ENCODE assay signal across 11 cellular contexts in the genomic region with DNA sequence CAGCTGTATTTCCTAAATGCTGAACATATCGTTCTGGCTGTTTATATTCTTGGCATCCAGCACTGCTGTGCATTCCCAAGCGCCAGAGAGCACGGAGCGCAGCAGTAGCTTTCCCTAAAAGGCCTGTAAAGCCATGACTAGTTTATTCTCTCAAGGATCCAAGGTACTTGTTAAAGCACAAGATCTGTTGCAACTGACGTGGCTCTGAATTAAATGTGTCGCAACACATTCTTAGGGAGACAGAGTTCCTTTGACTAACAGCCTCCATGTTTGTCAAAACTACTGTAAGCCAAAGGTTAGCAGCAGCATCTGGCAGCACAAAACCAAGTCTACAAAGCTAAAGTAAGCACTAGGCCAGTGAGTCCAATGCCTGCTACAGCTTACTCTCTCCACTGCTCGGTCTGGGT.
DNase-seq lines count a peak whose midpoint lies in the region; ATAC-seq, FAIRE-seq and TF ChIP-seq lines count a peak whose summit lies in the region.
"Had no signal": no experiment of that assay in that cellular context is flagged by ENCODE, and none has a peak within 500 bp of the region (broad histone marks: within the 10 kb centered on the region; RNA-seq: fewer than 3 reads in every experiment).

No MANE protein-coding gene starts in this region.

- H3K36me3 ChIP-seq in HepG2 (replicated peaks in 1 of 2; ENCODE audit: control insufficient read depth in 1 of 2, insufficient read depth in 2 of 2, low read length in 2 of 2) (no peaks in the 10 kb centered on the region), testis (ENCODE audit: low read depth, missing control alignments) (no peaks in the 10 kb centered on the region)

- intact Hi-C loops in HepG2 (cut with micrococcal nuclease; ENCODE audit: unreplicated experiment): no loop called here
- intact Hi-C loops in testis (cut with DNase I; ENCODE audit: low total_unique reads): no loop called here

- peak overlapping the region; percentile 44; the same call in 1 of the 2 replicates for H3K4me2 ChIP-seq in HepG2 (ENCODE audit: low read depth, low read length)

- peaks cover 32% of the 10 kb centered on the region for H3K4me1 Mint-ChIP-seq in brain

- peak overlapping the region; percentile 7; the same call in 1 of the 2 replicates for H3K9ac ChIP-seq in HepG2 (ENCODE audit: insufficient read depth, low read depth, low read length)

- no peaks in the 10 kb centered on the region for H3K79me2 ChIP-seq in HepG2 (ENCODE audit: insufficient read depth, low read length)

- peak; percentile 40 for DNase-seq in M059J (ENCODE audit: low read depth)
- peak; percentile 95 for DNase-seq in HepG2 (ENCODE audit: low spot score)
- peak; percentile 26 for DNase-seq in testis
- no peak for DNase-seq in substantia nigra (lab: John Stamatoyannopoulos, UW)
- DNase-seq in NCI-H526 treated with DMSO at 0.1 percent for 48 hours (lab: John Stamatoyannopoulos, UW): no peak
- DNase-seq: stimulated activated CD4-positive, alpha-beta T cell treated with anti-CD3 and anti-CD28 coated beads, Interleukin-2, amount 100 ng/mL, for 24 hours had no signal

- no peaks in the 10 kb centered on the region for H3K9me3 Mint-ChIP-seq in brain
- H3K9me3 Mint-ChIP-seq: activated naive CD4-positive, alpha-beta T cell treated with anti-CD3 and anti-CD28 coated beads, Interleukin-2, amount 50 U/mL, for 24 hours had no signal

- H3K36me3 Mint-ChIP-seq in brain: no peaks in the 10 kb centered on the region
- H3K36me3 Mint-ChIP-seq: activated naive CD4-positive, alpha-beta T cell treated with anti-CD3 and anti-CD28 coated beads, Interleukin-2, amount 50 U/mL, for 24 hours had no signal

- peak; percentile 91 for ATAC-seq in HepG2
- no peak for ATAC-seq in GM18868 (IDR thresholded peaks at IDR 0.05; ENCODE audit: unreplicated experiment)
- ATAC-seq in GM19395 (IDR thresholded peaks at IDR 0.05; ENCODE audit: unreplicated experiment): no peak
- ATAC-seq: GM12878 had no signal

- peak; percentile 91 for FAIRE-seq in HepG2 (lab: Jason Lieb, UNC)
- FAIRE-seq: GM12878 had no signal

- H3K9me3 ChIP-seq in HepG2 (ENCODE audit: low read length) (no peaks in the 10 kb centered on the region), testis (no peaks in the 10 kb centered on the region)

- 55% methylated on average over 7 of the region's 7 CpGs for WGBS in HepG2 (ENCODE audit: low lambda C conversion rate)
- 55 to 62% methylated on average over 7 of the region's 7 CpGs for WGBS in testis, 2 donors

- peak; percentile 36 to 92; a peak in 3 of 4 replicates for TF ChIP-seq EP300 in HepG2 (IDR thresholded peaks at IDR 0.05; ENCODE audit: low read depth in 2 of 2, low read length in 2 of 2)
- TF ChIP-seq EP300 in HepG2 (CRISPR knock-in tag; IDR thresholded peaks at IDR 0.05; ENCODE audit: borderline replicate concordance): peak; percentile 66; the same call in 1 of the 2 replicates

- H2AFZ ChIP-seq in HepG2 (ENCODE audit: low read length): peak overlapping the region; percentile 52

- peaks cover 3% of the 10 kb centered on the region for H3K27me3 Mint-ChIP-seq in brain

- no peaks in the 10 kb centered on the region for H4K20me1 ChIP-seq in HepG2 (ENCODE audit: insufficient read depth, low read length)

- in situ Hi-C loops in HepG2 (cut with HindIII; ENCODE audit: extremely low pct_ligation_motif_present, low pct_unique_long_range_greater_than_20kb): loop anchor here (10.0 kb wide), 1 partner anchor 290 kb away; no protein-coding TSS in a partner anchor

- H3K27me3 ChIP-seq in HepG2 (ENCODE audit: control insufficient read depth in 1 of 2, insufficient read depth in 2 of 2, low read length in 2 of 2): no peaks in the 10 kb centered on the region
- H3K27me3 ChIP-seq in testis: no peaks in the 10 kb centered on the region

- no TSS peak for BruUV-seq in HepG2 (replicated peaks; lab: Mats Ljungman, UMichigan)

- CTCF ChIA-PET in HepG2 (lab: Yijun Ruan, JAX; ENCODE audit: low intra/inter-chr PET ratio, low total read pairs): no interaction called here

- TF ChIP-seq CTCF in brain (conservative IDR thresholded peaks at IDR 0.05) (no peak), HepG2 (CRISPR knock-in tag; IDR thresholded peaks at IDR 0.05) (no peak), testis (IDR thresholded peaks at IDR 0.05) (no peak)

- TF ChIP-seq POLR2A in HepG2 (IDR thresholded peaks at IDR 0.05; ENCODE audit: insufficient read depth in 1 of 2, low read depth in 2 of 2, low read length in 2 of 2) (no peak; a peak in 1 of 4 replicates), testis (IDR thresholded peaks at IDR 0.05) (no peak)

- H3K4me1 ChIP-seq in HepG2 (ENCODE audit: insufficient read depth, low read length) (peaks cover 70% of the 10 kb centered on the region), testis (peaks cover under 1% of the 10 kb centered on the region)

- no peak overlapping the region for H3K4me3 Mint-ChIP-seq in brain
- H3K4me3 Mint-ChIP-seq: activated naive CD4-positive, alpha-beta T cell treated with anti-CD3 and anti-CD28 coated beads, Interleukin-2, amount 50 U/mL, for 24 hours had no signal

- peak overlapping the region; percentile 69 for H3K27ac ChIP-seq in HepG2 (ENCODE audit: extremely low read length, insufficient read depth, low read length)
- H3K27ac ChIP-seq in testis: no peak overlapping the region
- no peak overlapping the region for H3K27ac ChIP-seq in substantia nigra (ENCODE audit: low read depth, low read length, poor library complexity, severe bottlenecking)

- POLR2A ChIA-PET in HepG2 (lab: Yijun Ruan, JAX): interaction anchor here (1.0 to 1.5 kb wide), 6 partner anchors 9 to 191 kb away, joined by 3 to 8 read pairs (median 4); no protein-coding TSS in a partner anchor

- H3K27ac Mint-ChIP-seq in brain: peak overlapping the region in 3 of 5 experiments; percentile 3 to 72 (median 65)
- H3K27ac Mint-ChIP-seq: activated naive CD4-positive, alpha-beta T cell treated with anti-CD3 and anti-CD28 coated beads, Interleukin-2, amount 50 U/mL, for 24 hours had no signal

- TF ChIP-seq RAD21 in HepG2 (CRISPR knock-in tag; IDR thresholded peaks at IDR 0.05): 0 out of 2 replicates have a peak, but pooled peaks have one; percentile 15

- H3K4me3 ChIP-seq in HepG2 (replicated peaks in 1 of 3; ENCODE audit: insufficient read depth in 1 of 3, low read depth in 2 of 3, low read length in 3 of 3): no peak overlapping the region
- H3K4me3 ChIP-seq in testis: no peak overlapping the region
- H3K4me3 ChIP-seq: GM12878 had no signal

TF ChIP-seq in HepG2, 621 proteins besides CTCF, POLR2A, EP300 and RAD21 (continues in another document):
- TF ChIP-seq ZBTB10 (CRISPR knock-in tag; IDR thresholded peaks at IDR 0.05; ENCODE audit: borderline replicate concordance) (no peak; the same call in 1 of the 2 replicates), ZBTB38 (CRISPR knock-in tag; IDR thresholded peaks at IDR 0.05) (peak; percentile 97), ZNF556 (CRISPR knock-in tag; IDR thresholded peaks at IDR 0.05; ENCODE audit: borderline replicate concordance) (0 out of 2 replicates have a peak, but pooled peaks have one; percentile 57), MIXL1 (CRISPR knock-in tag; IDR thresholded peaks at IDR 0.05) (peak; percentile 81), ZSCAN22 (CRISPR knock-in tag; IDR thresholded peaks at IDR 0.05) (no peak), ZNF124 (CRISPR knock-in tag; IDR thresholded peaks at IDR 0.05) (0 out of 2 replicates have a peak, but pooled peaks have one; percentile 48), SMC3 (IDR thresholded peaks at IDR 0.05; ENCODE audit: low read length) (peak; percentile 52; the same call in 1 of the 2 replicates), ZMYM4 (CRISPR knock-in tag; IDR thresholded peaks at IDR 0.05) (peak; percentile 90), DRAP1 (CRISPR knock-in tag; IDR thresholded peaks at IDR 0.05) (peak; percentile 18; the same call in 1 of the 2 replicates), THAP11 (CRISPR knock-in tag; IDR thresholded peaks at IDR 0.05) (peak; percentile 53), ZNF749 (CRISPR knock-in tag; IDR thresholded peaks at IDR 0.05; ENCODE audit: borderline replicate concordance) (0 out of 2 replicates have a peak, but pooled peaks have one; percentile 30), NCOA5 (CRISPR knock-in tag; IDR thresholded peaks at IDR 0.05) (no peak), NAIF1 (CRISPR knock-in tag; IDR thresholded peaks at IDR 0.05; ENCODE audit: borderline replicate concordance) (0 out of 2 replicates have a peak, but pooled peaks have one; percentile 26), ZNF253 (CRISPR knock-in tag; IDR thresholded peaks at IDR 0.05; ENCODE audit: borderline replicate concordance) (no peak), RCOR2 (CRISPR knock-in tag; IDR thresholded peaks at IDR 0.05) (peak; percentile 90; the same call in 1 of the 2 replicates), KLF12 (CRISPR knock-in tag; IDR thresholded peaks at IDR 0.05; ENCODE audit: borderline replicate concordance) (no peak), CREM (IDR thresholded peaks at IDR 0.05) (peak; percentile 80; the same call in 1 of the 2 replicates), CREM (CRISPR knock-in tag; IDR thresholded peaks at IDR 0.05) (no peak)

Comparison
In these comparisons a context has a peak if more than half of its experiments do, and no peak if none do; other contexts are left out.
1. DNase-seq: peak in M059J (single experiment), HepG2 (single experiment) and testis (single experiment); none in substantia nigra (0 of 49) and NCI-H526 treated with DMSO at 0.1 percent for 48 hours (single experiment).